17 cellular contexts compared by ENCODE assay signal in genomic region chr22:49957826-49958461, GRCh38. TPM values are rescaled to one million over a fixed set of nuclear protein-coding genes. Genes with fewer than 3 reads are reported as not detected.
DNase-seq lines count a peak whose midpoint lies in the region; ATAC-seq, FAIRE-seq and TF ChIP-seq lines count a peak whose summit lies in the region.
"Had no signal": no experiment of that assay in that cellular context is flagged by ENCODE, and none has a peak within 500 bp of the region (broad histone marks: within the 10 kb centered on the region; RNA-seq: fewer than 3 reads in every experiment).

No MANE protein-coding gene starts in this region.

- H3K27me3 ChIP-seq in H1 (replicated peaks in 1 of 4; ENCODE audit: control insufficient read depth in 3 of 4, extremely low read depth in 1 of 4, insufficient read depth in 3 of 4, low read length in 3 of 4) (peaks cover 0 to 12% (median 6%) of the 10 kb centered on the region in 4 experiments; a peak in 6 of 7 replicates), aorta (ENCODE audit: control insufficient read depth in 1 of 2, insufficient read depth in 2 of 2, low read length in 1 of 2) (no peaks in the 10 kb centered on the region), MG63 (no peaks in the 10 kb centered on the region)
- H3K27me3 ChIP-seq in naive thymus-derived CD4-positive, alpha-beta T cell (ENCODE audit: control insufficient read depth in 2 of 2, insufficient read depth in 2 of 2, low read length in 2 of 2), result no peaks in the 10 kb centered on the region
- H3K27me3 ChIP-seq: adrenal gland, heart right ventricle, tibial nerve had no signal

- TF ChIP-seq EP300 in H1 (IDR thresholded peaks at IDR 0.05; ENCODE audit: borderline replicate concordance in 1 of 2, low read depth in 2 of 2, low read length in 2 of 2), result no peak

- no peak overlapping the region for H2BK20ac ChIP-seq in H1 (ENCODE audit: low read length)

- 0 out of 2 replicates have a peak overlapping the region, but pooled peaks have one; percentile 53 for H2AK5ac ChIP-seq in H1 (ENCODE audit: low read depth, low read length)

- peaks cover 13% of the 10 kb centered on the region; the same call in 1 of the 2 replicates for H3K23me2 ChIP-seq in H1 (ENCODE audit: low read depth, low read length)

- POLR2A ChIA-PET in H1 (lab: Charles Lee; ENCODE audit: partially characterized antibody), result interaction anchor here (1.2 to 2.2 kb wide), 2 partner anchors 9 kb away, joined by 5 to 7 read pairs; no protein-coding TSS in a partner anchor
- POLR2A ChIA-PET in naive thymus-derived CD4-positive, alpha-beta T cell (lab: Charles Lee), result no interaction called here

- H3K27me3 Mint-ChIP-seq in stimulated activated naive CD8-positive, alpha-beta T cell treated with anti-CD3 and anti-CD28 coated beads, Interleukin-15, Interleukin-2, amounts not matched to agents 100 ng/mL and 50 ng/mL, for 24 hours, result no peaks in the 10 kb centered on the region
- no peaks in the 10 kb centered on the region for H3K27me3 Mint-ChIP-seq in naive thymus-derived CD4-positive, alpha-beta T cell

- H3K79me2 ChIP-seq in H1 (ENCODE audit: control insufficient read depth in 1 of 2, insufficient read depth in 2 of 2, low read length in 2 of 2), result peaks cover 0 to 6% of the 10 kb centered on the region in 2 experiments; a peak in 1 of 4 replicates

- H4K20me1 ChIP-seq in H1 (replicated peaks in 1 of 2; ENCODE audit: control insufficient read depth in 1 of 2, insufficient read depth in 2 of 2, low read length in 2 of 2), result peaks cover 10 to 11% of the 10 kb centered on the region in 2 experiments

- DNase-seq in stimulated activated naive CD8-positive, alpha-beta T cell treated with anti-CD3 and anti-CD28 coated beads, Interleukin-15, Interleukin-2, amounts not matched to agents 100 U/mL and 50 U/mL, for 24 hours, result no peak
- DNase-seq in H1 (ENCODE audit: low read depth in 1 of 2, low spot score in 2 of 2) (no peak), aorta (peak; percentile 48 to 66), MG63 (no peak), NCI-H1417 treated with DMSO at 0.1 percent for 48 hours (lab: John Stamatoyannopoulos, UW) (no peak)
- no peak for DNase-seq in naive thymus-derived CD4-positive, alpha-beta T cell
- DNase-seq: kidney glomerular epithelial cell; NCI-H69; stimulated activated CD8-positive, alpha-beta memory T cell treated with anti-CD3 and anti-CD28 coated beads, Interleukin-4, amount 100 ng/mL, for 48 hours had no signal

- no peak overlapping the region for H3K23ac ChIP-seq in H1 (ENCODE audit: insufficient read length)

- no peak overlapping the region for H3K4me3 ChIP-seq in H1 (ENCODE audit: extremely low read depth in 1 of 4, insufficient read depth in 2 of 4, low read depth in 3 of 4, low read length in 4 of 4)
- no peak overlapping the region for H3K4me3 ChIP-seq in naive thymus-derived CD4-positive, alpha-beta T cell (ENCODE audit: low read length)
- no peak overlapping the region for H3K4me3 ChIP-seq in aorta (ENCODE audit: low read length in 2 of 2)
- no peak overlapping the region for H3K4me3 ChIP-seq in MG63
- H3K4me3 ChIP-seq: adrenal gland, heart right ventricle, tibial nerve had no signal

- no peak for TF ChIP-seq CTCF in H1 (IDR thresholded peaks at IDR 0.05; ENCODE audit: control extremely low read depth in 1 of 3, insufficient read depth in 1 of 3, low read depth in 1 of 3, low read length in 3 of 3)

- intact Hi-C loops in naive thymus-derived CD4-positive, alpha-beta T cell (cut with micrococcal nuclease), result no loop called here
- intact Hi-C loops in aorta (cut with DNase I), result loop anchor here in 1 of 2 donors (2.0 kb wide), 1 partner anchor 21 kb away; no protein-coding TSS in a partner anchor

- H2BK120ac ChIP-seq in H1 (replicated peaks; ENCODE audit: low read depth, low read length), result no peak overlapping the region

- H3K4me3 Mint-ChIP-seq in stimulated activated naive CD8-positive, alpha-beta T cell treated with anti-CD3 and anti-CD28 coated beads, Interleukin-15, Interleukin-2, amounts not matched to agents 100 ng/mL and 50 ng/mL, for 24 hours, result no peak overlapping the region
- H3K4me3 Mint-ChIP-seq in naive thymus-derived CD4-positive, alpha-beta T cell, result peak overlapping the region in 5 of 10 donors; percentile 16 to 50 (median 23)

- peak overlapping the region; percentile 51 for H4K8ac ChIP-seq in H1 (ENCODE audit: extremely low read depth, insufficient read depth, low read length)

- H3K4me2 ChIP-seq in H1 (ENCODE audit: insufficient read depth in 1 of 2, low read depth in 2 of 2, low read length in 2 of 2), result no peak overlapping the region

- H3K9me3 ChIP-seq in H1 (ENCODE audit: insufficient read depth in 2 of 2, low read depth in 1 of 2, low read length in 1 of 2) (no peaks in the 10 kb centered on the region), aorta (ENCODE audit: control insufficient read depth, low read length) (no peaks in the 10 kb centered on the region), MG63 (no peaks in the 10 kb centered on the region)
- H3K9me3 ChIP-seq in naive thymus-derived CD4-positive, alpha-beta T cell (ENCODE audit: control insufficient read depth in 2 of 3, low read length in 3 of 3), result no peaks in the 10 kb centered on the region
- H3K9me3 ChIP-seq: adrenal gland, heart right ventricle, tibial nerve had no signal

- H3K79me1 ChIP-seq in H1 (ENCODE audit: low read depth, low read length), result no peaks in the 10 kb centered on the region

- FAIRE-seq in H1 (lab: Jason Lieb, UNC), result no peak
- FAIRE-seq: GM18507 had no signal

- ATAC-seq in stimulated activated naive CD8-positive, alpha-beta T cell treated with anti-CD3 and anti-CD28 coated beads, Interleukin-15, Interleukin-2, amounts not matched to agents 100 U/mL and 50 U/mL, for 24 hours, result no peak
- ATAC-seq in naive thymus-derived CD4-positive, alpha-beta T cell, result no peak
- ATAC-seq in aorta (ENCODE audit: low FRiP score) (no peak), GM18909 (IDR thresholded peaks at IDR 0.05; ENCODE audit: poor library complexity, unreplicated experiment) (no peak)
- ATAC-seq: esophagus mucosa, heart right ventricle had no signal

- TF ChIP-seq RAD21 in H1 (IDR thresholded peaks at IDR 0.05 in 1 of 2, conservative IDR thresholded peaks at IDR 0.05 in 1 of 2; ENCODE audit: low read depth in 2 of 2, low read length in 2 of 2), result no peak

- H4K91ac ChIP-seq in H1 (replicated peaks; ENCODE audit: insufficient read length, low read length), result no peak overlapping the region

- peaks cover 2 to 5% (median 4%) of the 10 kb centered on the region in 4 experiments; a peak in 4 of 8 replicates for H3K36me3 ChIP-seq in H1 (ENCODE audit: control insufficient read depth in 2 of 4, insufficient read depth in 4 of 4, low read length in 3 of 4)
- H3K36me3 ChIP-seq in naive thymus-derived CD4-positive, alpha-beta T cell (ENCODE audit: control insufficient read depth in 2 of 3, insufficient read depth in 3 of 3, low read length in 3 of 3), result peaks cover 0 to 10% (median 4%) of the 10 kb centered on the region in 3 experiments
- peaks cover 0 to 1% of the 10 kb centered on the region in 2 donors for H3K36me3 ChIP-seq in aorta (ENCODE audit: control insufficient read depth in 1 of 2, insufficient read depth in 2 of 2, low read length in 1 of 2)
- H3K36me3 ChIP-seq in MG63, result peaks cover 12% of the 10 kb centered on the region

- peaks cover 12% of the 10 kb centered on the region for H3K36me3 Mint-ChIP-seq in stimulated activated naive CD8-positive, alpha-beta T cell treated with anti-CD3 and anti-CD28 coated beads, Interleukin-15, Interleukin-2, amounts not matched to agents 100 ng/mL and 50 ng/mL, for 24 hours (ENCODE audit: low read depth)
- peaks cover 0 to 6% (median 0%) of the 10 kb centered on the region in 5 donors for H3K36me3 Mint-ChIP-seq in naive thymus-derived CD4-positive, alpha-beta T cell

- H3K27ac ChIP-seq in H1 (ENCODE audit: low read depth, low read length), result no peak overlapping the region
- no peak overlapping the region for H3K27ac ChIP-seq in naive thymus-derived CD4-positive, alpha-beta T cell (ENCODE audit: low read depth, low read length)
- H3K27ac ChIP-seq in aorta (ENCODE audit: low read depth in 1 of 2, low read length in 2 of 2), result no peak overlapping the region

- H2BK5ac ChIP-seq in H1 (ENCODE audit: low read depth, low read length), result no peak overlapping the region

- H3K27ac Mint-ChIP-seq in stimulated activated naive CD8-positive, alpha-beta T cell treated with anti-CD3 and anti-CD28 coated beads, Interleukin-15, Interleukin-2, amounts not matched to agents 100 ng/mL and 50 ng/mL, for 24 hours, result peak overlapping the region; percentile 11
- H3K27ac Mint-ChIP-seq in naive thymus-derived CD4-positive, alpha-beta T cell, result peak overlapping the region in 8 of 9 donors; percentile 21 to 86 (median 48)

- no peak overlapping the region for H2BK15ac ChIP-seq in H1 (ENCODE audit: low read length)

- peaks cover 10% of the 10 kb centered on the region for H3K4me1 Mint-ChIP-seq in stimulated activated naive CD8-positive, alpha-beta T cell treated with anti-CD3 and anti-CD28 coated beads, Interleukin-15, Interleukin-2, amounts not matched to agents 100 ng/mL and 50 ng/mL, for 24 hours (ENCODE audit: low read depth)
- H3K4me1 Mint-ChIP-seq in naive thymus-derived CD4-positive, alpha-beta T cell, result peaks cover 0 to 12% (median 3%) of the 10 kb centered on the region in 7 donors

- H2AFZ ChIP-seq in H1 (ENCODE audit: low read length), result no peak overlapping the region

- CTCF ChIA-PET in H1 (lab: Charles Lee; ENCODE audit: partially characterized antibody), result interaction anchor here (2.4 kb wide), 1 partner anchor 22 kb away, joined by 7 read pairs; no protein-coding TSS in a partner anchor
- CTCF ChIA-PET in naive thymus-derived CD4-positive, alpha-beta T cell (lab: Charles Lee), result no interaction called here

- WGBS in H1 (ENCODE audit: extremely low coverage in 1 of 2, insufficient coverage in 1 of 2, insufficient read length in 1 of 2, insufficient replicate concordance in 2 of 2, low coverage in 1 of 2, low lambda C conversion rate in 2 of 2, missing lambda C conversion rate in 1 of 2), 2 experiments, result 89% methylated on average over 8 of the region's 18 CpGs; no CpG with 5 or more reads in 1 of the 2 experiments
- WGBS in aorta, 2 donors, result 93 to 95% methylated on average over 18 of the region's 18 CpGs

- H3K4ac ChIP-seq in H1 (replicated peaks; ENCODE audit: insufficient read length, low read depth, low read length), result no peak overlapping the region

- H3K4me1 ChIP-seq in H1 (replicated peaks in 1 of 4; ENCODE audit: control insufficient read depth in 3 of 4, insufficient read depth in 4 of 4, low read length in 3 of 4), result peaks cover 0 to 16% (median 9%) of the 10 kb centered on the region in 4 experiments; a peak in 5 of 7 replicates
- H3K4me1 ChIP-seq in naive thymus-derived CD4-positive, alpha-beta T cell (ENCODE audit: control insufficient read depth in 2 of 2, insufficient read depth in 2 of 2, low read length in 2 of 2), result peaks cover 7 to 12% of the 10 kb centered on the region in 2 donors
- H3K4me1 ChIP-seq in aorta (ENCODE audit: control insufficient read depth in 1 of 2, insufficient read depth in 2 of 2, low read length in 2 of 2), result no peaks in the 10 kb centered on the region

- no peak overlapping the region for H2BK12ac ChIP-seq in H1 (ENCODE audit: low read depth, low read length)

- H3K9me3 Mint-ChIP-seq in stimulated activated naive CD8-positive, alpha-beta T cell treated with anti-CD3 and anti-CD28 coated beads, Interleukin-15, Interleukin-2, amounts not matched to agents 100 ng/mL and 50 ng/mL, for 24 hours, result no peaks in the 10 kb centered on the region
- H3K9me3 Mint-ChIP-seq in naive thymus-derived CD4-positive, alpha-beta T cell, result peaks cover 0 to 3% (median 0%) of the 10 kb centered on the region in 11 donors

- no peak overlapping the region for H3K14ac ChIP-seq in H1 (ENCODE audit: insufficient read length)

- no peak for TF ChIP-seq POLR2A in H1 (IDR thresholded peaks at IDR 0.05; ENCODE audit: control extremely low read depth in 1 of 2, low read depth in 2 of 2, low read length in 2 of 2)

- H3K18ac ChIP-seq in H1 (ENCODE audit: extremely low read depth, low read length), result no peak overlapping the region

- H3K9ac ChIP-seq in H1 (replicated peaks in 1 of 4; ENCODE audit: extremely low read depth in 1 of 4, low read depth in 3 of 4, low read length in 3 of 4), result no peak overlapping the region

- H3K56ac ChIP-seq in H1 (replicated peaks; ENCODE audit: insufficient read length, low read depth, low read length), result no peak overlapping the region

- H4K5ac ChIP-seq in H1 (ENCODE audit: insufficient read length, low read depth, low read length), result no peak overlapping the region

RNA-seq across cellular contexts. Expression of gene PIM3, which starts 2.6 kb away (rescaled TPM):
- 30.0 and 31.2 TPM in 2 replicates for total RNA-seq in H1 (2021; fragmentation: NEBNext Ultra II Directional; extraction: Animal tissue kit (Norgen Biotek cat#: 25700))
- polyA plus RNA-seq in H1 (2011; rRNA removed) (22.6 and 40.2 TPM in 2 replicates), aorta (10 to 100 TPM; 11.0 to 16.0 TPM)
- polyA plus RNA-seq in H1 (2011; cell fraction: cytosol; rRNA removed), result 20.5 TPM
- polyA plus RNA-seq in H1 (2011; cell fraction: nucleus; rRNA removed), result 43.4 TPM
- 16.0 to 28.8 TPM (median 24.5 TPM) in 4 replicates for polyA plus RNA-seq in H1 (2012, experiment 1 of 2)
- polyA plus RNA-seq in H1 (2012, experiment 2 of 2), result 23.8 TPM
- 20.9 TPM for polyA plus RNA-seq in H1 (2013, experiment 1 of 2)
- polyA plus RNA-seq in H1 (2013, experiment 2 of 2), result 21.1 TPM
- 3.8 and 3.9 TPM in 2 replicates for polyA minus RNA-seq in H1 (2011; rRNA and poly(A)+ RNA removed)
- 17.7 TPM for polyA minus RNA-seq in H1 (2011; cell fraction: cytosol; rRNA and poly(A)+ RNA removed)
- 20.5 TPM for polyA minus RNA-seq in H1 (2011; cell fraction: nucleus; rRNA and poly(A)+ RNA removed)
- total RNA-seq in naive thymus-derived CD4-positive, alpha-beta T cell, result 100 to 1,000 TPM in 2 of 5 experiments, 10 to 100 TPM in 3; 44.4 to 164 (median 78.3) TPM
- polyA plus RNA-seq in naive thymus-derived CD4-positive, alpha-beta T cell, result 10 to 100 TPM; 21.3 to 38.8 TPM
- total RNA-seq in aorta, result 10 to 100 TPM; 41.4 to 74.9 TPM
- 29.3 and 37.1 TPM in 2 replicates for total RNA-seq in MG63 (2014; rRNA removed; shearing (Covaris generic); ENCODE audit: low replicate concordance)

RNA-seq across cellular contexts. Expression of gene CRELD2, which starts 39.5 kb away (rescaled TPM):
- 36.6 and 39.4 TPM in 2 replicates for total RNA-seq in H1 (2021; fragmentation: NEBNext Ultra II Directional; extraction: Animal tissue kit (Norgen Biotek cat#: 25700))
- polyA plus RNA-seq in H1 (2011; rRNA removed) (24.5 and 34.3 TPM in 2 replicates), aorta (10 to 100 TPM; 12.6 to 43.5 TPM)
- polyA plus RNA-seq in H1 (2011; cell fraction: cytosol; rRNA removed), result 35.6 TPM
- polyA plus RNA-seq in H1 (2011; cell fraction: nucleus; rRNA removed), result 52.5 TPM
- 19.3 to 35.8 TPM (median 34.6 TPM) in 4 replicates for polyA plus RNA-seq in H1 (2012, experiment 1 of 2)
- polyA plus RNA-seq in H1 (2012, experiment 2 of 2), result 23.7 TPM
- 24.9 TPM for polyA plus RNA-seq in H1 (2013, experiment 1 of 2)
- 26.3 TPM for polyA plus RNA-seq in H1 (2013, experiment 2 of 2)
- 6.1 and 8.2 TPM in 2 replicates for polyA minus RNA-seq in H1 (2011; rRNA and poly(A)+ RNA removed)
- polyA minus RNA-seq in H1 (2011; cell fraction: cytosol; rRNA and poly(A)+ RNA removed), result 8.7 TPM
- 8.0 TPM for polyA minus RNA-seq in H1 (2011; cell fraction: nucleus; rRNA and poly(A)+ RNA removed)
- 10 to 100 TPM; 19.7 to 80.9 (median 28.5) TPM for total RNA-seq in naive thymus-derived CD4-positive, alpha-beta T cell
- polyA plus RNA-seq in naive thymus-derived CD4-positive, alpha-beta T cell, result 10 to 100 TPM; 37.3 to 39.1 TPM
- 10 to 100 TPM; 31.2 to 41.6 TPM for total RNA-seq in aorta
- 41.8 and 71.8 TPM in 2 replicates for total RNA-seq in MG63 (2014; rRNA removed; shearing (Covaris generic); ENCODE audit: low replicate concordance)

RNA-seq across cellular contexts. Expression of gene ALG12, which starts 39.7 kb away (rescaled TPM):
- total RNA-seq in H1 (2021; fragmentation: NEBNext Ultra II Directional; extraction: Animal tissue kit (Norgen Biotek cat#: 25700)), result 22.5 and 25.0 TPM in 2 replicates
- 13.4 and 24.1 TPM in 2 replicates for polyA plus RNA-seq in H1 (2011; rRNA removed)
- polyA plus RNA-seq in H1 (2011; cell fraction: cytosol; rRNA removed), result 16.1 TPM
- 28.5 TPM for polyA plus RNA-seq in H1 (2011; cell fraction: nucleus; rRNA removed)
- 14.6 to 25.7 TPM (median 22.3 TPM) in 4 replicates for polyA plus RNA-seq in H1 (2012, experiment 1 of 2)
- polyA plus RNA-seq in H1 (2012, experiment 2 of 2), result 19.9 TPM
- 23.8 TPM for polyA plus RNA-seq in H1 (2013, experiment 1 of 2)
- 25.7 TPM for polyA plus RNA-seq in H1 (2013, experiment 2 of 2)
- 20.3 and 23.2 TPM in 2 replicates for polyA minus RNA-seq in H1 (2011; rRNA and poly(A)+ RNA removed)
- polyA minus RNA-seq in H1 (2011; cell fraction: cytosol; rRNA and poly(A)+ RNA removed), result 11.2 TPM
- 7.9 TPM for polyA minus RNA-seq in H1 (2011; cell fraction: nucleus; rRNA and poly(A)+ RNA removed)
- total RNA-seq in naive thymus-derived CD4-positive, alpha-beta T cell, result 10 to 100 TPM; 16.2 to 22.4 (median 19.5) TPM
- 10 to 100 TPM; 10.4 to 21.2 TPM for polyA plus RNA-seq in naive thymus-derived CD4-positive, alpha-beta T cell
- 10 to 100 TPM; 13.7 to 18.7 TPM for total RNA-seq in aorta
- polyA plus RNA-seq in aorta, result 10 to 100 TPM in 1 of 2 donors, 1 to 10 TPM in 1; 3.0 to 13.4 TPM
- total RNA-seq in MG63 (2014; rRNA removed; shearing (Covaris generic); ENCODE audit: low replicate concordance), result 14.1 and 34.2 TPM in 2 replicates

RNA-seq across cellular contexts. Expression of gene IL17REL, which starts 54.6 kb away (rescaled TPM):
- total RNA-seq in H1 (2021; fragmentation: NEBNext Ultra II Directional; extraction: Animal tissue kit (Norgen Biotek cat#: 25700)), result 0.08 and 0.20 TPM in 2 replicates
- polyA plus RNA-seq in H1 (2011; rRNA removed) (0.15 and 0.17 TPM in 2 replicates), aorta (under 1 TPM in 1 of 2 donors, not detected in 1; 0.05 TPM)
- 0.18 TPM for polyA plus RNA-seq in H1 (2011; cell fraction: cytosol; rRNA removed)
- polyA plus RNA-seq in H1 (2011; cell fraction: nucleus; rRNA removed), result 0.63 TPM
- polyA plus RNA-seq in H1 (2012, experiment 1 of 2), result 0.10 to 0.20 TPM (median 0.13 TPM) in 4 replicates
- polyA plus RNA-seq in H1 (2012, experiment 2 of 2), result not detected
- polyA plus RNA-seq in H1 (2013, experiment 1 of 2), result 0.04 TPM
- 0.02 TPM for polyA plus RNA-seq in H1 (2013, experiment 2 of 2)
- 0.06 and 0.12 TPM in 2 replicates for polyA minus RNA-seq in H1 (2011; rRNA and poly(A)+ RNA removed)
- polyA minus RNA-seq in H1 (2011; cell fraction: cytosol; rRNA and poly(A)+ RNA removed), result 0.29 TPM
- polyA minus RNA-seq in H1 (2011; cell fraction: nucleus; rRNA and poly(A)+ RNA removed), result 0.90 TPM
- total RNA-seq in naive thymus-derived CD4-positive, alpha-beta T cell, result not detected
- not detected for polyA plus RNA-seq in naive thymus-derived CD4-positive, alpha-beta T cell
- not detected for total RNA-seq in aorta
- total RNA-seq in MG63 (2014; rRNA removed; shearing (Covaris generic); ENCODE audit: low replicate concordance), result not detected in 2 replicates
- total RNA-seq: adrenal gland, esophagus mucosa, myocyte, tibial nerve had no signal
- polyA plus RNA-seq: adrenal gland, heart right ventricle had no signal

Comparison
In these comparisons a context has a peak if more than half of its experiments do, and no peak if none do; other contexts are left out.
1. DNase-seq: peak in aorta (2 of 2); none in stimulated activated naive CD8-positive, alpha-beta T cell treated with anti-CD3 and anti-CD28 coated beads, Interleukin-15, Interleukin-2, amounts not matched to agents 100 U/mL and 50 U/mL, for 24 hours (single experiment), H1 (0 of 2), naive thymus-derived CD4-positive, alpha-beta T cell (0 of 9), MG63 (single experiment) and NCI-H1417 treated with DMSO at 0.1 percent for 48 hours (single experiment).